Comparison of ENCODE assay signal across 26 cellular contexts in genomic region chr13:61128850-61129645, GRCh38.
DNase-seq lines count a peak whose midpoint lies in the region; FAIRE-seq and TF ChIP-seq lines count a peak whose summit lies in the region.
"Had no signal": no experiment of that assay in that cellular context is flagged by ENCODE, and none has a peak within 500 bp of the region (broad histone marks: within the 10 kb centered on the region; RNA-seq: fewer than 3 reads in every experiment).

No MANE protein-coding gene starts in this region.

- TF ChIP-seq POLR2A in prostate gland (IDR thresholded peaks at IDR 0.05), result no peak

- H3K4me3 ChIP-seq in bronchial epithelial cell (ENCODE audit: low read depth, low read length) (no peak overlapping the region), prostate gland (no peak overlapping the region)
- H3K4me3 ChIP-seq: A549, BLaER1, hepatocyte, PC-9, skin epidermis, thoracic aorta had no signal

- TF ChIP-seq CTCF in bronchial epithelial cell (IDR thresholded peaks at IDR 0.05; ENCODE audit: insufficient read depth, low read length, severe bottlenecking) (no peak), prostate gland (IDR thresholded peaks at IDR 0.05) (no peak)

- no peaks in the 10 kb centered on the region for H3K4me1 ChIP-seq in prostate gland (replicated peaks)
- H3K4me1 ChIP-seq: A549, BLaER1 had no signal

- H3K27me3 ChIP-seq in bronchial epithelial cell (ENCODE audit: control insufficient read depth, insufficient read depth, low read length), result no peaks in the 10 kb centered on the region
- H3K27me3 ChIP-seq in prostate gland (replicated peaks; ENCODE audit: insufficient read depth), result no peaks in the 10 kb centered on the region
- H3K27me3 ChIP-seq: BLaER1, hepatocyte had no signal

- intact Hi-C loops in prostate gland (cut with DNase I), result no loop called here

- peak; percentile 11 to 54 for DNase-seq in NCI-H2081 (lab: John Stamatoyannopoulos, UW)
- no peak for DNase-seq in NCI-H2081 treated with DMSO at 0.1 percent for 48 hours (lab: John Stamatoyannopoulos, UW)
- DNase-seq in NCI-H446 (lab: John Stamatoyannopoulos, UW), result peak; percentile 6 to 13
- peak; percentile 13 for DNase-seq in bronchial epithelial cell (ENCODE audit: low read depth)
- DNase-seq in prostate gland (ENCODE audit: low spot score), result peak; percentile 14
- DNase-seq in activated CD4-positive, alpha-beta T cell treated with anti-CD3 and anti-CD28 coated beads, Interleukin-2, amount 50 U/mL, for 1 hour, result no peak
- DNase-seq in NOMO-1 treated with dmso at 0.1 percent for 144 hours (lab: John Stamatoyannopoulos, UW; ENCODE audit: unreplicated experiment), result no peak
- no peak for DNase-seq in HCEC 1CT
- DNase-seq: activated CD4-positive, alpha-beta T cell treated with anti-CD3 and anti-CD28 coated beads, Interleukin-2, amount 10 ng/mL, durations not matched to agents 7 days and 5 days; activated effector memory CD4-positive, alpha-beta T cell treated with anti-CD3 and anti-CD28 coated beads, Interleukin-2, amount 50 U/mL, for 16 hours; activated naive CD8-positive, alpha-beta T cell treated with anti-CD3 and anti-CD28 coated beads, Interleukin-2, amount 50 U/mL, for 24 hours; kidney; NCI-H187 treated with DMSO at 0.1 percent for 48 hours; NCI-H526 treated with DMSO at 0.1 percent for 48 hours; PC-9; posterior cingulate gyrus; SIG-M5; stimulated activated CD4-positive, alpha-beta T cell treated with anti-CD3 and anti-CD28 coated beads, Interleukin-2, amount 100 ng/mL, for 24 hours; stimulated activated naive B cell treated with anti-CD40 and anti-IgM and Interleukin-4, amounts not matched to agents 10 μg/mL and 1 μg/mL and 100 μg/mL, for 72 hours had no signal

- H3K36me3 ChIP-seq in bronchial epithelial cell (ENCODE audit: control insufficient read depth, insufficient read depth, low read length), result no peaks in the 10 kb centered on the region
- no peaks in the 10 kb centered on the region for H3K36me3 ChIP-seq in prostate gland
- H3K36me3 ChIP-seq: BLaER1, thoracic aorta had no signal

- 21% methylated on average over 2 of the region's 2 CpGs for WGBS in prostate gland

- H3K9me3 ChIP-seq in prostate gland, result no peaks in the 10 kb centered on the region
- H3K9me3 ChIP-seq: A549, BLaER1, thoracic aorta had no signal

- no peak for FAIRE-seq in bronchial epithelial cell (lab: Jason Lieb, UNC)
- FAIRE-seq: A549, D721Med, G401.6, kidney had no signal

- H3K27ac ChIP-seq in prostate gland, result no peak overlapping the region
- H3K27ac ChIP-seq: A549, BLaER1, hepatocyte, PC-9, skin epidermis, thoracic aorta had no signal

Comparison
In these comparisons a context has a peak if more than half of its experiments do, and no peak if none do; other contexts are left out.
1. DNase-seq: peak in NCI-H2081 (2 of 2), NCI-H446 (2 of 2), bronchial epithelial cell (single experiment) and prostate gland (single experiment); none in NCI-H2081 treated with DMSO at 0.1 percent for 48 hours (single experiment), activated CD4-positive, alpha-beta T cell treated with anti-CD3 and anti-CD28 coated beads, Interleukin-2, amount 50 U/mL, for 1 hour (single experiment), NOMO-1 treated with dmso at 0.1 percent for 144 hours (single experiment) and HCEC 1CT (single experiment).